ENCODE assay signal across 7 cellular contexts in the genomic region with DNA sequence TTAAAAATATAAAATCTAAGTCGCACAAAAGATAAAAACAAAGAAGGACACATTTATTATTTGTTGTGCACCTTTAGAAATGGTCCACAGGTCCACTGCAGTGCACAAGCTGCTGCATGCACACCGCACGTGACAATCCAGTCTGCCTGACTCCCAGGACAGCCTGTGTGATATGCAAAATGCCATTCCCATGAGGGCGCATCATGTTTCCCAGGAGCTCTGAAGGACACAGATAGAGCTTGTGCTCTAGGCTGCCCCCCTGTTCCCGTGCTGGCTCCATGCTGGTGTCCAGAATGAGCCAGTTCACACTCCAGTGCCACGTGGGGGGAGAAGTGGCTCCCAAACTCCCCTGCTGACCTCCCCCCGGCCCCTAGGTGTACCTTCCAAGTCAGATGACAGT. TPM values are rescaled to one million over a fixed set of nuclear protein-coding genes. Genes with fewer than 3 reads are reported as not detected.
DNase-seq lines count a peak whose midpoint lies in the region; ATAC-seq and TF ChIP-seq lines count a peak whose summit lies in the region.

No MANE protein-coding gene starts in this region.

- no peaks in the 10 kb centered on the region for H3K27me3 ChIP-seq in PC-3 (ENCODE audit: low read length)
- H3K27me3 ChIP-seq in gastrocnemius medialis, result no peaks in the 10 kb centered on the region

- H3K79me2 ChIP-seq in PC-3 (ENCODE audit: low read length), result no peaks in the 10 kb centered on the region

- no peaks in the 10 kb centered on the region for H4K20me1 ChIP-seq in PC-3 (ENCODE audit: low read length)

- POLR2A ChIA-PET in PC-3 (lab: Charles Lee; ENCODE audit: unreplicated experiment), result interaction anchor here (0.6 kb wide), 1 partner anchor 227 kb away, joined by 3 read pairs; no protein-coding TSS in a partner anchor

- no peak overlapping the region for H3K4me3 Mint-ChIP-seq in HFFc6
- H3K4me3 Mint-ChIP-seq in glutamatergic neuron (ENCODE audit: unreplicated experiment), result no peak overlapping the region

- no peaks in the 10 kb centered on the region for H3F3A ChIP-seq in PC-3 (ENCODE audit: low read length, unreplicated experiment)

- H3K9me3 ChIP-seq in PC-3 (ENCODE audit: low read length) (no peaks in the 10 kb centered on the region), gastrocnemius medialis (no peaks in the 10 kb centered on the region)

- ATAC-seq in PC-3, result peak; percentile 35
- peak; percentile 85 to 92 for ATAC-seq in gastrocnemius medialis
- ATAC-seq in HG03354 (IDR thresholded peaks at IDR 0.05; ENCODE audit: poor library complexity, severe bottlenecking, unreplicated experiment), result no peak
- ATAC-seq in GM21737 (IDR thresholded peaks at IDR 0.05; ENCODE audit: unreplicated experiment), result no peak

- H3K4me2 ChIP-seq in PC-3 (ENCODE audit: low read length), result no peak overlapping the region

- TF ChIP-seq POLR2A in gastrocnemius medialis (IDR thresholded peaks at IDR 0.05), result no peak

- in situ Hi-C loops in gastrocnemius medialis (cut with MboI; ENCODE audit: low sequenced_read_pairs in 4 of 4), result loop anchor here in 1 of 4 donors (25.0 kb wide), 1 partner anchor 314 kb away; no protein-coding TSS in a partner anchor

- H3K27me3 Mint-ChIP-seq in HFFc6 (ENCODE audit: insufficient read depth), result peaks cover under 1% of the 10 kb centered on the region
- peaks cover 12% of the 10 kb centered on the region for H3K27me3 Mint-ChIP-seq in glutamatergic neuron (ENCODE audit: unreplicated experiment)

- no peak overlapping the region for H3K27ac ChIP-seq in PC-3 (ENCODE audit: low read length)
- H3K27ac ChIP-seq in gastrocnemius medialis, result peak overlapping the region; percentile 66 to 85 (median 71)

- no peak overlapping the region for H3K9ac ChIP-seq in PC-3 (ENCODE audit: low read length)

- H3K36me3 ChIP-seq in PC-3 (ENCODE audit: low read depth, low read length) (no peaks in the 10 kb centered on the region), gastrocnemius medialis (no peaks in the 10 kb centered on the region)

- H3K4me1 ChIP-seq in PC-3 (ENCODE audit: insufficient read depth, low read length) (no peaks in the 10 kb centered on the region), gastrocnemius medialis (peaks cover 14 to 26% of the 10 kb centered on the region in 2 donors)

- no peaks in the 10 kb centered on the region; the same call in 1 of the 2 replicates for H3K36me3 Mint-ChIP-seq in HFFc6 (ENCODE audit: low read depth)
- peaks cover under 1% of the 10 kb centered on the region for H3K36me3 Mint-ChIP-seq in glutamatergic neuron (ENCODE audit: unreplicated experiment)

- H3K27ac Mint-ChIP-seq in HFFc6, result no peak overlapping the region; the same call in 1 of the 2 replicates
- H3K27ac Mint-ChIP-seq in glutamatergic neuron (ENCODE audit: unreplicated experiment), result no peak overlapping the region

- TF ChIP-seq CTCF in HFFc6 (IDR thresholded peaks at IDR 0.05), result no peak
- no peak for TF ChIP-seq CTCF in PC-3 (conservative IDR thresholded peaks at IDR 0.05; ENCODE audit: low read depth, low read length)
- no peak for TF ChIP-seq CTCF in glutamatergic neuron (IDR thresholded peaks at IDR 0.05; ENCODE audit: partially characterized antibody, unreplicated experiment)
- TF ChIP-seq CTCF in gastrocnemius medialis (IDR thresholded peaks at IDR 0.05 in 4 of 5, conservative IDR thresholded peaks at IDR 0.05 in 1 of 5), result no peak

- H3K9me3 Mint-ChIP-seq in HFFc6, result peaks cover 7% of the 10 kb centered on the region; the same call in 1 of the 2 replicates
- H3K9me3 Mint-ChIP-seq in glutamatergic neuron (ENCODE audit: unreplicated experiment), result peaks cover 1% of the 10 kb centered on the region

- H3K4me1 Mint-ChIP-seq in HFFc6 (ENCODE audit: low read depth), result peaks cover 33% of the 10 kb centered on the region
- peaks cover 12% of the 10 kb centered on the region for H3K4me1 Mint-ChIP-seq in glutamatergic neuron (ENCODE audit: low read depth, unreplicated experiment)

- CTCF ChIA-PET in PC-3 (lab: Charles Lee), result interaction anchor here (0.6 to 2.3 kb wide), 21 partner anchors 10 to 499 kb away, joined by 3 to 157 read pairs (median 5); no protein-coding TSS in a partner anchor

- BruUV-seq in PC-3 (replicated peaks; lab: Mats Ljungman, UMichigan), result no TSS peak

- DNase-seq in HFFc6, result peak; percentile 50
- peak; percentile 23 for DNase-seq in PC-3
- peak; percentile 56 for DNase-seq in glutamatergic neuron
- DNase-seq in gastrocnemius medialis, result peak; percentile 75 to 80
- DNase-seq in SHP77 (lab: John Stamatoyannopoulos, UW), result no peak

- H3K4me3 ChIP-seq in PC-3 (ENCODE audit: low read length), result no peak overlapping the region
- H3K4me3 ChIP-seq in gastrocnemius medialis, result no peak overlapping the region

- intact Hi-C loops in PC-3 (cut with micrococcal nuclease), result loop anchor here (1.0 kb wide), 2 partner anchors 57 to 185 kb away; no protein-coding TSS in a partner anchor
- intact Hi-C loops in gastrocnemius medialis (cut with DNase I; ENCODE audit: low total_unique reads), result loop anchor here (1.0 to 5.0 kb wide), 4 partner anchors 57 to 317 kb away; a partner anchor contains a TSS

- no peaks in the 10 kb centered on the region for H3K9me2 ChIP-seq in PC-3 (replicated peaks; ENCODE audit: low read length)

- no peak overlapping the region for H2AFZ ChIP-seq in PC-3 (ENCODE audit: low read length)

RNA-seq across cellular contexts. Expression of a gene that starts 26.5 kb away (rescaled TPM):
- 1 to 10 TPM; 2.6 to 6.6 (median 5.3) TPM for total RNA-seq in HFFc6 (2021; fragmentation: NEBNext Ultra II Directional; extraction: Animal tissue kit (Norgen Biotek cat#: 25700))
- not detected in 2 replicates for total RNA-seq in PC-3 (2014; rRNA removed)
- total RNA-seq in glutamatergic neuron (ENCODE audit: unreplicated experiment), result not detected
- under 1 TPM in 3 of 4 donors, not detected in 1; 0.15 to 0.62 (median 0.33) TPM for total RNA-seq in gastrocnemius medialis

RNA-seq across cellular contexts. Expression of a gene that starts 33.5 kb away (rescaled TPM):
- not detected for total RNA-seq in HFFc6 (2021; fragmentation: NEBNext Ultra II Directional; extraction: Animal tissue kit (Norgen Biotek cat#: 25700))
- total RNA-seq in PC-3 (2014; rRNA removed), result not detected in 2 replicates
- not detected for total RNA-seq in glutamatergic neuron (ENCODE audit: unreplicated experiment)
- total RNA-seq in gastrocnemius medialis, result under 1 TPM; 0.10 to 0.32 (median 0.26) TPM

RNA-seq across cellular contexts. Expression of a gene that starts 47.0 kb away (rescaled TPM):
- not detected for total RNA-seq in HFFc6 (2021; fragmentation: NEBNext Ultra II Directional; extraction: Animal tissue kit (Norgen Biotek cat#: 25700))
- total RNA-seq in PC-3 (2014; rRNA removed) (0.51 TPM in 1 of 2 replicates, not detected in the other), glutamatergic neuron (ENCODE audit: unreplicated experiment) (not detected), gastrocnemius medialis (not detected)

Comparison
In these comparisons a context has a peak if more than half of its experiments do, and no peak if none do; other contexts are left out.
1. DNase-seq: peak in HFFc6 (single experiment), PC-3 (single experiment), glutamatergic neuron (single experiment) and gastrocnemius medialis (2 of 2); none in SHP77 (0 of 2).
2. ATAC-seq: peak in PC-3 (single experiment) and gastrocnemius medialis (2 of 2); none in HG03354 (single experiment) and GM21737 (single experiment).